ENCODE assay signal across 8 cellular contexts in the genomic region with DNA sequence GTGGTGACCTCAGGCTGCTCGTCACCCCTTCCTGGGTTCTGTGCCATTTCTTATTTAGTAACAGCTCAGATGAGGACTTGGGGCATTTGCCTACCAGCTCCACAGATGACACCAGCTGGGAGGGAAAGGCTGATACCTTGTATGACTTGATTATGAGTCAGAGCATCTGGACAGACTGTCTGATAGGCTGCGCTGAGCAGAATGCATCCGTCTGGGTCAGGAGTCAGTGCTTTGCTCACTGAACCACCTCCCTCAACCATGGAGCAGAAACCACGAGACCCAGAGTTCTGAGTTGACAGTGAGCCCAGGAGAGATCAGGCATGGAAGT. TPM values are rescaled to one million over a fixed set of nuclear protein-coding genes. Genes with fewer than 3 reads are reported as not detected.
DNase-seq lines count a peak whose midpoint lies in the region; ATAC-seq and TF ChIP-seq lines count a peak whose summit lies in the region.

No MANE protein-coding gene starts in this region.

- TF ChIP-seq CTCF in WERI-Rb-1 (IDR thresholded peaks at IDR 0.05; ENCODE audit: low read depth, low read length): no peak
- TF ChIP-seq CTCF in activated CD8-positive, alpha-beta T cell treated with anti-CD3 and anti-CD28 coated beads for 36 hours (IDR thresholded peaks at IDR 0.05): no peak

- no peak overlapping the region for H3K4me3 ChIP-seq in WERI-Rb-1 (ENCODE audit: low read depth, low read length)

- H3K36me3 ChIP-seq in WERI-Rb-1: no peaks in the 10 kb centered on the region

- H3K36me3 Mint-ChIP-seq in memory B cell: peaks cover 13% of the 10 kb centered on the region
- H3K36me3 Mint-ChIP-seq in activated CD8-positive, alpha-beta T cell treated with anti-CD3 and anti-CD28 coated beads for 36 hours (ENCODE audit: low read depth): no peaks in the 10 kb centered on the region

- ATAC-seq in HG03432 (IDR thresholded peaks at IDR 0.05; ENCODE audit: unreplicated experiment) (peak; percentile 91), memory B cell (ENCODE audit: low read depth) (peak; percentile 79), HG02981 (IDR thresholded peaks at IDR 0.05; ENCODE audit: unreplicated experiment) (no peak), left lobe of liver (no peak)
- no peak for ATAC-seq in activated CD8-positive, alpha-beta T cell treated with anti-CD3 and anti-CD28 coated beads for 36 hours

- CTCF ChIA-PET in activated CD8-positive, alpha-beta T cell treated with anti-CD3 and anti-CD28 coated beads for 36 hours (lab: Charles Lee): no interaction called here

- no peaks in the 10 kb centered on the region for H3K27me3 Mint-ChIP-seq in memory B cell
- H3K27me3 Mint-ChIP-seq in activated CD8-positive, alpha-beta T cell treated with anti-CD3 and anti-CD28 coated beads for 36 hours: peaks cover 33% of the 10 kb centered on the region

- no peaks in the 10 kb centered on the region for H3K27me3 ChIP-seq in WERI-Rb-1 (ENCODE audit: insufficient read depth, low read depth, severe bottlenecking)

- no peaks in the 10 kb centered on the region for H3K9me3 ChIP-seq in WERI-Rb-1 (ENCODE audit: severe bottlenecking)

- H3K27ac Mint-ChIP-seq in memory B cell: peak overlapping the region; percentile 97
- no peak overlapping the region for H3K27ac Mint-ChIP-seq in activated CD8-positive, alpha-beta T cell treated with anti-CD3 and anti-CD28 coated beads for 36 hours

- no peak overlapping the region; the same call in 1 of the 2 replicates for H3K27ac ChIP-seq in WERI-Rb-1

- POLR2A ChIA-PET in activated CD8-positive, alpha-beta T cell treated with anti-CD3 and anti-CD28 coated beads for 36 hours (lab: Charles Lee): no interaction called here

- H3K9me3 Mint-ChIP-seq in memory B cell: no peaks in the 10 kb centered on the region
- no peaks in the 10 kb centered on the region for H3K9me3 Mint-ChIP-seq in activated CD8-positive, alpha-beta T cell treated with anti-CD3 and anti-CD28 coated beads for 36 hours

- peak overlapping the region; percentile 76 for H3K4me3 Mint-ChIP-seq in memory B cell
- H3K4me3 Mint-ChIP-seq in activated CD8-positive, alpha-beta T cell treated with anti-CD3 and anti-CD28 coated beads for 36 hours: no peak overlapping the region

- intact Hi-C loops in activated CD8-positive, alpha-beta T cell treated with anti-CD3 and anti-CD28 coated beads for 36 hours (cut with micrococcal nuclease): no loop called here

- peak; percentile 85 for DNase-seq in DMS 273 (lab: John Stamatoyannopoulos, UW; ENCODE audit: unreplicated experiment)
- DNase-seq in WERI-Rb-1: peak; percentile 67
- peak; percentile 56 to 57 for DNase-seq in memory B cell (ENCODE audit: low spot score in 2 of 2)
- no peak for DNase-seq in left lobe of liver (ENCODE audit: low spot score)
- no peak for DNase-seq in hypothalamus (lab: John Stamatoyannopoulos, UW)
- DNase-seq in activated CD8-positive, alpha-beta T cell treated with anti-CD3 and anti-CD28 coated beads for 36 hours: no peak

- H3K4me1 Mint-ChIP-seq in memory B cell: peaks cover 59% of the 10 kb centered on the region
- no peaks in the 10 kb centered on the region for H3K4me1 Mint-ChIP-seq in activated CD8-positive, alpha-beta T cell treated with anti-CD3 and anti-CD28 coated beads for 36 hours (ENCODE audit: low read depth)

RNA-seq across cellular contexts. Expression of a gene that starts 6.8 kb away (rescaled TPM):
- total RNA-seq in left lobe of liver: 3.7 TPM
- total RNA-seq in activated CD8-positive, alpha-beta T cell treated with anti-CD3 and anti-CD28 coated beads for 36 hours: not detected

Comparison
In these comparisons a context has a peak if more than half of its experiments do, and no peak if none do; other contexts are left out.
1. DNase-seq: peak in DMS 273 (single experiment), WERI-Rb-1 (single experiment) and memory B cell (2 of 2); none in left lobe of liver (single experiment), hypothalamus (0 of 51) and activated CD8-positive, alpha-beta T cell treated with anti-CD3 and anti-CD28 coated beads for 36 hours (single experiment).
2. ATAC-seq: peak in HG03432 (single experiment) and memory B cell (single experiment); none in HG02981 (single experiment), left lobe of liver (single experiment) and activated CD8-positive, alpha-beta T cell treated with anti-CD3 and anti-CD28 coated beads for 36 hours (single experiment).